Comparison of ENCODE assay signal across 1 cellular context in genomic region chr19:44071824-44072542, GRCh38.
TF ChIP-seq lines count a peak whose summit lies in the region.

TSS of gene ZNF284 (plus strand) at chr19:44072159. CDS start at chr19:44076390, 4,231 bp downstream.

TF ChIP-seq in HepG2, 621 proteins besides CTCF, POLR2A, EP300 and RAD21 (continued from another document and continues in another):
- no peak for TF ChIP-seq ZBTB2 (CRISPR knock-in tag; IDR thresholded peaks at IDR 0.05; ENCODE audit: low read depth)
- peak; percentile 77 for TF ChIP-seq ASH2L (IDR thresholded peaks at IDR 0.05; ENCODE audit: insufficient read length, low read depth, low read length)
- peak; percentile 66; the same call in 1 of the 2 replicates for TF ChIP-seq THRA (CRISPR knock-in tag; IDR thresholded peaks at IDR 0.05; ENCODE audit: borderline replicate concordance)
- no peak for TF ChIP-seq USF2 (IDR thresholded peaks at IDR 0.05; ENCODE audit: low read depth, low read length)
- no peak for TF ChIP-seq USF2 (CRISPR knock-in tag; IDR thresholded peaks at IDR 0.05; ENCODE audit: borderline replicate concordance)
- TF ChIP-seq THAP8 (CRISPR knock-in tag; IDR thresholded peaks at IDR 0.05; ENCODE audit: borderline replicate concordance), result no peak
- TF ChIP-seq BCL3 (CRISPR knock-in tag; IDR thresholded peaks at IDR 0.05), result no peak
- TF ChIP-seq ZNF30 (CRISPR knock-in tag; IDR thresholded peaks at IDR 0.05), result no peak
- TF ChIP-seq ZNF230 (CRISPR knock-in tag; IDR thresholded peaks at IDR 0.05), result no peak
- TF ChIP-seq ZNF646 (CRISPR knock-in tag; IDR thresholded peaks at IDR 0.05), result no peak
- peak; percentile 69; the same call in 1 of the 2 replicates for TF ChIP-seq SIN3A (IDR thresholded peaks at IDR 0.05; ENCODE audit: borderline replicate concordance, low read depth, low read length)
- no peak for TF ChIP-seq HIVEP1 (CRISPR knock-in tag; IDR thresholded peaks at IDR 0.05)
- no peak for TF ChIP-seq ZNF20 (CRISPR knock-in tag; IDR thresholded peaks at IDR 0.05)
- TF ChIP-seq SYNCRIP (IDR thresholded peaks at IDR 0.05; ENCODE audit: insufficient read depth, low read depth, low read length), result no peak
- TF ChIP-seq SOX6 (IDR thresholded peaks at IDR 0.05), result no peak
- peak; percentile 59 for TF ChIP-seq SOX6 (CRISPR knock-in tag; IDR thresholded peaks at IDR 0.05)
- no peak for TF ChIP-seq ZBTB25 (CRISPR knock-in tag; IDR thresholded peaks at IDR 0.05)
- TF ChIP-seq ZNF337 (CRISPR knock-in tag; IDR thresholded peaks at IDR 0.05; ENCODE audit: borderline replicate concordance, low read depth), result no peak
- no peak for TF ChIP-seq MED13 (CRISPR knock-in tag; IDR thresholded peaks at IDR 0.05)
- no peak for TF ChIP-seq HOXA7 (CRISPR knock-in tag; IDR thresholded peaks at IDR 0.05)
- TF ChIP-seq SP140L (CRISPR knock-in tag; IDR thresholded peaks at IDR 0.05; ENCODE audit: borderline replicate concordance), result no peak
- peak; percentile 66 for TF ChIP-seq PRDM10 (CRISPR knock-in tag; IDR thresholded peaks at IDR 0.05; ENCODE audit: low read depth)
- TF ChIP-seq CBX5 (CRISPR knock-in tag; IDR thresholded peaks at IDR 0.05; ENCODE audit: borderline replicate concordance), result 0 out of 2 replicates have a peak, but pooled peaks have one; percentile 48
- TF ChIP-seq ZNF776 (CRISPR knock-in tag; IDR thresholded peaks at IDR 0.05), result 0 out of 2 replicates have a peak, but pooled peaks have one; percentile 32
- TF ChIP-seq HNF4A (CRISPR knock-in tag; IDR thresholded peaks at IDR 0.05), result no peak; the same call in 1 of the 2 replicates
- TF ChIP-seq PPARG (CRISPR knock-in tag; conservative IDR thresholded peaks at IDR 0.05), result no peak
- no peak for TF ChIP-seq BRF2 (CRISPR knock-in tag; IDR thresholded peaks at IDR 0.05)
- peak; percentile 86 for TF ChIP-seq PATZ1 (CRISPR knock-in tag; IDR thresholded peaks at IDR 0.05)
- TF ChIP-seq MXD3 (CRISPR knock-in tag; IDR thresholded peaks at IDR 0.05), result peak; percentile 69; the same call in 1 of the 2 replicates
- no peak for TF ChIP-seq ZNF343 (CRISPR knock-in tag; IDR thresholded peaks at IDR 0.05)
- peak; percentile 91 for TF ChIP-seq ZBTB21 (CRISPR knock-in tag; IDR thresholded peaks at IDR 0.05)
- TF ChIP-seq GATA4 (IDR thresholded peaks at IDR 0.05; ENCODE audit: borderline replicate concordance, low read depth), result no peak
- TF ChIP-seq NFE2 (CRISPR knock-in tag; IDR thresholded peaks at IDR 0.05), result no peak
- TF ChIP-seq ZNF747 (CRISPR knock-in tag; IDR thresholded peaks at IDR 0.05; ENCODE audit: borderline replicate concordance), result no peak
- TF ChIP-seq ZNF567 (CRISPR knock-in tag; IDR thresholded peaks at IDR 0.05; ENCODE audit: borderline replicate concordance), result no peak
- TF ChIP-seq MAF1 (CRISPR knock-in tag; IDR thresholded peaks at IDR 0.05; ENCODE audit: borderline replicate concordance), result peak; percentile 51; the same call in 1 of the 2 replicates
